In genomic region chr2:42827647-42828486, GRCh38 we compare ENCODE assay signal across 8 cellular contexts. TPM values are rescaled to one million over a fixed set of nuclear protein-coding genes. Genes with fewer than 3 reads are reported as not detected.
DNase-seq lines count a peak whose midpoint lies in the region; ATAC-seq, FAIRE-seq and TF ChIP-seq lines count a peak whose summit lies in the region.

No MANE protein-coding gene starts in this region.

- no peaks in the 10 kb centered on the region for H3K36me3 Mint-ChIP-seq in endothelial cell (ENCODE audit: low read depth, unreplicated experiment)

- no peaks in the 10 kb centered on the region for H3K9me3 ChIP-seq in mucosa of descending colon

- peak; percentile 86 for DNase-seq in AG08395 (ENCODE audit: low spot score)
- DNase-seq in HTR-8/SVneo (ENCODE audit: insufficient read length, low spot score) = peak; percentile 88
- DNase-seq in NOMO-1 treated with dmso at 0.1 percent for 144 hours (lab: John Stamatoyannopoulos, UW; ENCODE audit: unreplicated experiment) = peak; percentile 61
- DNase-seq in activated CD8-positive, alpha-beta memory T cell treated with anti-CD3 and anti-CD28 coated beads, Interleukin-2, amount 50 U/mL, for 1 hour (ENCODE audit: extremely low read depth) = peak; percentile 45
- peak; percentile 92 for DNase-seq in endothelial cell (ENCODE audit: low spot score)
- DNase-seq in mucosa of descending colon = peak; percentile 91 to 95 (median 93)
- DNase-seq in stimulated activated CD8-positive, alpha-beta memory T cell treated with anti-CD3 and anti-CD28 coated beads, Interleukin-15, amount 100 ng/mL, for 4 hours (ENCODE audit: low read depth in 2 of 2) = peak; percentile 43 to 50

- FAIRE-seq in HTR-8/SVneo (lab: Jason Lieb, UNC) = no peak

- H3K4me1 Mint-ChIP-seq in endothelial cell (ENCODE audit: unreplicated experiment) = peaks cover 4% of the 10 kb centered on the region

- peak; percentile 83 for ATAC-seq in GM18907 (IDR thresholded peaks at IDR 0.05; ENCODE audit: unreplicated experiment)
- peak; percentile 97 for ATAC-seq in mucosa of descending colon

- no peaks in the 10 kb centered on the region for H3K27me3 Mint-ChIP-seq in endothelial cell (ENCODE audit: unreplicated experiment)

- TF ChIP-seq CTCF in endothelial cell (IDR thresholded peaks at IDR 0.05; ENCODE audit: unreplicated experiment) (peak; percentile 94), mucosa of descending colon (IDR thresholded peaks at IDR 0.05) (peak; percentile 96)

- H3K4me3 Mint-ChIP-seq in endothelial cell (ENCODE audit: unreplicated experiment) = no peak overlapping the region

- no peaks in the 10 kb centered on the region for H3K9me3 Mint-ChIP-seq in endothelial cell (ENCODE audit: unreplicated experiment)

- intact Hi-C loops in mucosa of descending colon (cut with DNase I, micrococcal nuclease) = no loop called here

- no peak overlapping the region for H3K27ac Mint-ChIP-seq in endothelial cell (ENCODE audit: unreplicated experiment)

- H3K36me3 ChIP-seq in mucosa of descending colon (ENCODE audit: low read depth) = no peaks in the 10 kb centered on the region

- H3K4me1 ChIP-seq in mucosa of descending colon (ENCODE audit: low read depth) = peaks cover 3% of the 10 kb centered on the region

- H3K4me3 ChIP-seq in mucosa of descending colon = no peak overlapping the region

RNA-seq across cellular contexts. Expression of gene HAAO, which starts 35.5 kb away (rescaled TPM):
- total RNA-seq in endothelial cell (ENCODE audit: unreplicated experiment) (6.0 TPM), mucosa of descending colon (10 to 100 TPM in 1 of 3 donors, 1 to 10 TPM in 2; 5.8 to 38.4 (median 9.8) TPM)
